1 cellular context compared by ENCODE assay signal in the genomic region with DNA sequence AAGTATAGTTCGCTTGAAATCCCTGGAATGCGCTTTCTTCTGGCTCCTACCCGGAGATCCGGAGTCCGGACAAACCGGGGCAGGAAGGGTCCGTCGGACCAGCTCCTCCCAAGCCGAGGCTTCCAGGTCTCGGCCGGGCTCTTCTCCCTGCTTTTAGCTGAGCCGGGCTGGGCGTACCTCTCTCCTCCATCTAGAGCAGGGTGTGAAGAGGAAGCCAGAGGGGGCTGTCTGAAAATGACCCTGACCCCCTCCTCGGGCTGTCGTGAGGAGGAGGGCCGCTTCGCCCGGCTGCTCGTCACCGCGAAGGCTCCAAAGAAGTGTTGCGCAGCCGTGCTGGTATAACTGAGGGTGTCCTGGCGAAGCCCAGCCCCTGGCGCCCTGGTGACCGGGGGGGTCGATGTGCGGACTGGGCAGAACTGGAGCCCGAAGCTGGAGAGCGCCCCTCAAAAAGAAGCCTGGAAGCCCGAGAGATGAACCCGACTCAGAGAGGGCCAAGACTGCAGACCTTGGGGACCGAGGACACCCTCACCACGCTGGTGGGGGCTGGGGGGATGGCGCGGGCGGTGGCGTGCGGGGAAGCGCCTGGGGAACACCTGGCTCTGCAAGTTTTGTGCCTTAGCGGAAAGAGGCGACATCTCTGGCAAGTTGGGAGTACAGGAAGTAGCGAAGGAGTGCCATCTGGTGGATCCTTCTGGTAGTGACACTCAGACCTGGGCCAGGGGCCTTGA.
TF ChIP-seq lines count a peak whose summit lies in the region.

No MANE protein-coding gene starts in this region.

TF ChIP-seq in HepG2, 621 proteins besides CTCF, POLR2A, EP300 and RAD21 (continued from another document and continues in another):
- TF ChIP-seq, protein P1, sequence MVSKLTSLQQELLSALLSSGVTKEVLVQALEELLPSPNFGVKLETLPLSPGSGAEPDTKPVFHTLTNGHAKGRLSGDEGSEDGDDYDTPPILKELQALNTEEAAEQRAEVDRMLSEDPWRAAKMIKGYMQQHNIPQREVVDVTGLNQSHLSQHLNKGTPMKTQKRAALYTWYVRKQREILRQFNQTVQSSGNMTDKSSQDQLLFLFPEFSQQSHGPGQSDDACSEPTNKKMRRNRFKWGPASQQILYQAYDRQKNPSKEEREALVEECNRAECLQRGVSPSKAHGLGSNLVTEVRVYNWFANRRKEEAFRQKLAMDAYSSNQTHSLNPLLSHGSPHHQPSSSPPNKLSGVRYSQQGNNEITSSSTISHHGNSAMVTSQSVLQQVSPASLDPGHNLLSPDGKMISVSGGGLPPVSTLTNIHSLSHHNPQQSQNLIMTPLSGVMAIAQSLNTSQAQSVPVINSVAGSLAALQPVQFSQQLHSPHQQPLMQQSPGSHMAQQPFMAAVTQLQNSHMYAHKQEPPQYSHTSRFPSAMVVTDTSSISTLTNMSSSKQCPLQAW (CRISPR knock-in tag; IDR thresholded peaks at IDR 0.05), result 0 out of 2 replicates have a peak, but pooled peaks have one; percentile 40
- no peak for TF ChIP-seq YEATS4 (CRISPR knock-in tag; IDR thresholded peaks at IDR 0.05; ENCODE audit: borderline replicate concordance)
- no peak for TF ChIP-seq ZNF788 (CRISPR knock-in tag; IDR thresholded peaks at IDR 0.05; ENCODE audit: borderline replicate concordance)
- TF ChIP-seq NFIB (CRISPR knock-in tag; IDR thresholded peaks at IDR 0.05; ENCODE audit: borderline replicate concordance), result no peak
- TF ChIP-seq SRSF1 (optimal IDR thresholded peaks at IDR 0.05; ENCODE audit: low read depth, low read length), result peak; percentile 83
- TF ChIP-seq, protein P2, sequence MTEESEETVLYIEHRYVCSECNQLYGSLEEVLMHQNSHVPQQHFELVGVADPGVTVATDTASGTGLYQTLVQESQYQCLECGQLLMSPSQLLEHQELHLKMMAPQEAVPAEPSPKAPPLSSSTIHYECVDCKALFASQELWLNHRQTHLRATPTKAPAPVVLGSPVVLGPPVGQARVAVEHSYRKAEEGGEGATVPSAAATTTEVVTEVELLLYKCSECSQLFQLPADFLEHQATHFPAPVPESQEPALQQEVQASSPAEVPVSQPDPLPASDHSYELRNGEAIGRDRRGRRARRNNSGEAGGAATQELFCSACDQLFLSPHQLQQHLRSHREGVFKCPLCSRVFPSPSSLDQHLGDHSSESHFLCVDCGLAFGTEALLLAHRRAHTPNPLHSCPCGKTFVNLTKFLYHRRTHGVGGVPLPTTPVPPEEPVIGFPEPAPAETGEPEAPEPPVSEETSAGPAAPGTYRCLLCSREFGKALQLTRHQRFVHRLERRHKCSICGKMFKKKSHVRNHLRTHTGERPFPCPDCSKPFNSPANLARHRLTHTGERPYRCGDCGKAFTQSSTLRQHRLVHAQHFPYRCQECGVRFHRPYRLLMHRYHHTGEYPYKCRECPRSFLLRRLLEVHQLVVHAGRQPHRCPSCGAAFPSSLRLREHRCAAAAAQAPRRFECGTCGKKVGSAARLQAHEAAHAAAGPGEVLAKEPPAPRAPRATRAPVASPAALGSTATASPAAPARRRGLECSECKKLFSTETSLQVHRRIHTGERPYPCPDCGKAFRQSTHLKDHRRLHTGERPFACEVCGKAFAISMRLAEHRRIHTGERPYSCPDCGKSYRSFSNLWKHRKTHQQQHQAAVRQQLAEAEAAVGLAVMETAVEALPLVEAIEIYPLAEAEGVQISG (CRISPR knock-in tag; IDR thresholded peaks at IDR 0.05), result no peak
- TF ChIP-seq, protein P3, sequence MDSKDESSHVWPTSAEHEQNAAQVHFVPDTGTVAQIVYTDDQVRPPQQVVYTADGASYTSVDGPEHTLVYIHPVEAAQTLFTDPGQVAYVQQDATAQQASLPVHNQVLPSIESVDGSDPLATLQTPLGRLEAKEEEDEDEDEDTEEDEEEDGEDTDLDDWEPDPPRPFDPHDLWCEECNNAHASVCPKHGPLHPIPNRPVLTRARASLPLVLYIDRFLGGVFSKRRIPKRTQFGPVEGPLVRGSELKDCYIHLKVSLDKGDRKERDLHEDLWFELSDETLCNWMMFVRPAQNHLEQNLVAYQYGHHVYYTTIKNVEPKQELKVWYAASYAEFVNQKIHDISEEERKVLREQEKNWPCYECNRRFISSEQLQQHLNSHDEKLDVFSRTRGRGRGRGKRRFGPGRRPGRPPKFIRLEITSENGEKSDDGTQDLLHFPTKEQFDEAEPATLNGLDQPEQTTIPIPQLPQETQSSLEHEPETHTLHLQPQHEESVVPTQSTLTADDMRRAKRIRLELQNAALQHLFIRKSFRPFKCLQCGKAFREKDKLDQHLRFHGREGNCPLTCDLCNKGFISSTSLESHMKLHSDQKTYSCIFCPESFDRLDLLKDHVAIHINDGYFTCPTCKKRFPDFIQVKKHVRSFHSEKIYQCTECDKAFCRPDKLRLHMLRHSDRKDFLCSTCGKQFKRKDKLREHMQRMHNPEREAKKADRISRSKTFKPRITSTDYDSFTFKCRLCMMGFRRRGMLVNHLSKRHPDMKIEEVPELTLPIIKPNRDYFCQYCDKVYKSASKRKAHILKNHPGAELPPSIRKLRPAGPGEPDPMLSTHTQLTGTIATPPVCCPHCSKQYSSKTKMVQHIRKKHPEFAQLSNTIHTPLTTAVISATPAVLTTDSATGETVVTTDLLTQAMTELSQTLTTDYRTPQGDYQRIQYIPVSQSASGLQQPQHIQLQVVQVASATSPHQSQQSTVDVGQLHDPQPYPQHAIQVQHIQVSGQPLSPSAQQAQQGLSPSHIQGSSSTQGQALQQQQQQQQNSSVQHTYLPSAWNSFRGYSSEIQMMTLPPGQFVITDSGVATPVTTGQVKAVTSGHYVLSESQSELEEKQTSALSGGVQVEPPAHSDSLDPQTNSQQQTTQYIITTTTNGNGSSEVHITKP (CRISPR knock-in tag; IDR thresholded peaks at IDR 0.05; ENCODE audit: low read depth), result no peak
- no peak for TF ChIP-seq FOXM1 (CRISPR knock-in tag; IDR thresholded peaks at IDR 0.05)
- no peak for TF ChIP-seq ZNF781 (CRISPR knock-in tag; IDR thresholded peaks at IDR 0.05; ENCODE audit: borderline replicate concordance, not compliant biosample characterization)
- TF ChIP-seq ZNF230 (CRISPR knock-in tag; IDR thresholded peaks at IDR 0.05), result no peak
- TF ChIP-seq FIP1L1 (IDR thresholded peaks at IDR 0.05; ENCODE audit: borderline replicate concordance, insufficient read depth, low read depth, low read length), result no peak
- no peak for TF ChIP-seq MAFG (CRISPR knock-in tag; IDR thresholded peaks at IDR 0.05)
- peak; percentile 84; the same call in 1 of the 2 replicates for TF ChIP-seq SSRP1 (CRISPR knock-in tag; IDR thresholded peaks at IDR 0.05)
- TF ChIP-seq, protein P4, sequence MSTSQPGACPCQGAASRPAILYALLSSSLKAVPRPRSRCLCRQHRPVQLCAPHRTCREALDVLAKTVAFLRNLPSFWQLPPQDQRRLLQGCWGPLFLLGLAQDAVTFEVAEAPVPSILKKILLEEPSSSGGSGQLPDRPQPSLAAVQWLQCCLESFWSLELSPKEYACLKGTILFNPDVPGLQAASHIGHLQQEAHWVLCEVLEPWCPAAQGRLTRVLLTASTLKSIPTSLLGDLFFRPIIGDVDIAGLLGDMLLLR (CRISPR knock-in tag; IDR thresholded peaks at IDR 0.05), result no peak
- TF ChIP-seq, protein P5, sequence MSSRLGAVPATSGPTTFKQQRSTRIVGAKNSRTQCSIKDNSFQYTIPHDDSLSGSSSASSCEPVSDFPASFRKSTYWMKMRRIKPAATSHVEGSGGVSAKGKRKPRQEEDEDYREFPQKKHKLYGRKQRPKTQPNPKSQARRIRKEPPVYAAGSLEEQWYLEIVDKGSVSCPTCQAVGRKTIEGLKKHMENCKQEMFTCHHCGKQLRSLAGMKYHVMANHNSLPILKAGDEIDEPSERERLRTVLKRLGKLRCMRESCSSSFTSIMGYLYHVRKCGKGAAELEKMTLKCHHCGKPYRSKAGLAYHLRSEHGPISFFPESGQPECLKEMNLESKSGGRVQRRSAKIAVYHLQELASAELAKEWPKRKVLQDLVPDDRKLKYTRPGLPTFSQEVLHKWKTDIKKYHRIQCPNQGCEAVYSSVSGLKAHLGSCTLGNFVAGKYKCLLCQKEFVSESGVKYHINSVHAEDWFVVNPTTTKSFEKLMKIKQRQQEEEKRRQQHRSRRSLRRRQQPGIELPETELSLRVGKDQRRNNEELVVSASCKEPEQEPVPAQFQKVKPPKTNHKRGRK (CRISPR knock-in tag; IDR thresholded peaks at IDR 0.05), result no peak
- TF ChIP-seq, protein P6, sequence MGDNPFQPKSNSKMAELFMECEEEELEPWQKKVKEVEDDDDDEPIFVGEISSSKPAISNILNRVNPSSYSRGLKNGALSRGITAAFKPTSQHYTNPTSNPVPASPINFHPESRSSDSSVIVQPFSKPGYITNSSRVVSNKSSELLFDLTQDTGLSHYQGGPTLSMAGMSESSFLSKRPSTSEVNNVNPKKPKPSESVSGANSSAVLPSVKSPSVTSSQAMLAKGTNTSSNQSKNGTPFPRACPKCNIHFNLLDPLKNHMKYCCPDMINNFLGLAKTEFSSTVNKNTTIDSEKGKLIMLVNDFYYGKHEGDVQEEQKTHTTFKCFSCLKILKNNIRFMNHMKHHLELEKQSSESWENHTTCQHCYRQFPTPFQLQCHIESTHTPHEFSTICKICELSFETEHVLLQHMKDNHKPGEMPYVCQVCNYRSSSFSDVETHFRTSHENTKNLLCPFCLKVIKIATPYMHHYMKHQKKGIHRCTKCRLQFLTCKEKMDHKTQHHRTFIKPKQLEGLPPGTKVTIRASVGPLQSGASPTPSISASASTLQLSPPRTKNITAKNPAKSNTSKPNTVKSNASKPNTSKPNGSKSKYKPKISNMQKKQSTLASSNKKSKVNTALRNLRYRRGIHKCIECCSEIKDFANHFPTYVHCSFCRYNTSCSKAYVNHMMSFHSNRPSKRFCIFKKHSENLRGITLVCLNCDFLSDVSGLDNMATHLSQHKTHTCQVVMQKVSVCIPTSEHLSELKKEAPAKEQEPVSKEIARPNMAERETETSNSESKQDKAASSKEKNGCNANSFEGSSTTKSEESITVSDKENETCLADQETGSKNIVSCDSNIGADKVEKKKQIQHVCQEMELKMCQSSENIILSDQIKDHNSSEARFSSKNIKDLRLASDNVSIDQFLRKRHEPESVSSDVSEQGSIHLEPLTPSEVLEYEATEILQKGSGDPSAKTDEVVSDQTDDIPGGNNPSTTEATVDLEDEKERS (CRISPR knock-in tag; IDR thresholded peaks at IDR 0.05), result no peak
- TF ChIP-seq, protein P7, sequence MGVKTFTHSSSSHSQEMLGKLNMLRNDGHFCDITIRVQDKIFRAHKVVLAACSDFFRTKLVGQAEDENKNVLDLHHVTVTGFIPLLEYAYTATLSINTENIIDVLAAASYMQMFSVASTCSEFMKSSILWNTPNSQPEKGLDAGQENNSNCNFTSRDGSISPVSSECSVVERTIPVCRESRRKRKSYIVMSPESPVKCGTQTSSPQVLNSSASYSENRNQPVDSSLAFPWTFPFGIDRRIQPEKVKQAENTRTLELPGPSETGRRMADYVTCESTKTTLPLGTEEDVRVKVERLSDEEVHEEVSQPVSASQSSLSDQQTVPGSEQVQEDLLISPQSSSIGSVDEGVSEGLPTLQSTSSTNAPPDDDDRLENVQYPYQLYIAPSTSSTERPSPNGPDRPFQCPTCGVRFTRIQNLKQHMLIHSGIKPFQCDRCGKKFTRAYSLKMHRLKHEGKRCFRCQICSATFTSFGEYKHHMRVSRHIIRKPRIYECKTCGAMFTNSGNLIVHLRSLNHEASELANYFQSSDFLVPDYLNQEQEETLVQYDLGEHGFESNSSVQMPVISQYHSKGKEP (CRISPR knock-in tag; IDR thresholded peaks at IDR 0.05), result no peak
- TF ChIP-seq STAG1 (CRISPR knock-in tag; IDR thresholded peaks at IDR 0.05), result peak; percentile 79
- no peak for TF ChIP-seq SPEN (CRISPR knock-in tag; IDR thresholded peaks at IDR 0.05; ENCODE audit: low read depth)
- TF ChIP-seq, protein P8, sequence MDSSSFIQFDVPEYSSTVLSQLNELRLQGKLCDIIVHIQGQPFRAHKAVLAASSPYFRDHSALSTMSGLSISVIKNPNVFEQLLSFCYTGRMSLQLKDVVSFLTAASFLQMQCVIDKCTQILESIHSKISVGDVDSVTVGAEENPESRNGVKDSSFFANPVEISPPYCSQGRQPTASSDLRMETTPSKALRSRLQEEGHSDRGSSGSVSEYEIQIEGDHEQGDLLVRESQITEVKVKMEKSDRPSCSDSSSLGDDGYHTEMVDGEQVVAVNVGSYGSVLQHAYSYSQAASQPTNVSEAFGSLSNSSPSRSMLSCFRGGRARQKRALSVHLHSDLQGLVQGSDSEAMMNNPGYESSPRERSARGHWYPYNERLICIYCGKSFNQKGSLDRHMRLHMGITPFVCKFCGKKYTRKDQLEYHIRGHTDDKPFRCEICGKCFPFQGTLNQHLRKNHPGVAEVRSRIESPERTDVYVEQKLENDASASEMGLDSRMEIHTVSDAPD (CRISPR knock-in tag; IDR thresholded peaks at IDR 0.05), result peak; percentile 76
- TF ChIP-seq ZNF510 (CRISPR knock-in tag; IDR thresholded peaks at IDR 0.05; ENCODE audit: low read depth), result no peak
- TF ChIP-seq, protein P9, sequence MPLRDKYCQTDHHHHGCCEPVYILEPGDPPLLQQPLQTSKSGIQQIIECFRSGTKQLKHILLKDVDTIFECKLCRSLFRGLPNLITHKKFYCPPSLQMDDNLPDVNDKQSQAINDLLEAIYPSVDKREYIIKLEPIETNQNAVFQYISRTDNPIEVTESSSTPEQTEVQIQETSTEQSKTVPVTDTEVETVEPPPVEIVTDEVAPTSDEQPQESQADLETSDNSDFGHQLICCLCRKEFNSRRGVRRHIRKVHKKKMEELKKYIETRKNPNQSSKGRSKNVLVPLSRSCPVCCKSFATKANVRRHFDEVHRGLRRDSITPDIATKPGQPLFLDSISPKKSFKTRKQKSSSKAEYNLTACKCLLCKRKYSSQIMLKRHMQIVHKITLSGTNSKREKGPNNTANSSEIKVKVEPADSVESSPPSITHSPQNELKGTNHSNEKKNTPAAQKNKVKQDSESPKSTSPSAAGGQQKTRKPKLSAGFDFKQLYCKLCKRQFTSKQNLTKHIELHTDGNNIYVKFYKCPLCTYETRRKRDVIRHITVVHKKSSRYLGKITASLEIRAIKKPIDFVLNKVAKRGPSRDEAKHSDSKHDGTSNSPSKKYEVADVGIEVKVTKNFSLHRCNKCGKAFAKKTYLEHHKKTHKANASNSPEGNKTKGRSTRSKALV (CRISPR knock-in tag; IDR thresholded peaks at IDR 0.05), result 0 out of 2 replicates have a peak, but pooled peaks have one; percentile 55
- TF ChIP-seq, protein P10, sequence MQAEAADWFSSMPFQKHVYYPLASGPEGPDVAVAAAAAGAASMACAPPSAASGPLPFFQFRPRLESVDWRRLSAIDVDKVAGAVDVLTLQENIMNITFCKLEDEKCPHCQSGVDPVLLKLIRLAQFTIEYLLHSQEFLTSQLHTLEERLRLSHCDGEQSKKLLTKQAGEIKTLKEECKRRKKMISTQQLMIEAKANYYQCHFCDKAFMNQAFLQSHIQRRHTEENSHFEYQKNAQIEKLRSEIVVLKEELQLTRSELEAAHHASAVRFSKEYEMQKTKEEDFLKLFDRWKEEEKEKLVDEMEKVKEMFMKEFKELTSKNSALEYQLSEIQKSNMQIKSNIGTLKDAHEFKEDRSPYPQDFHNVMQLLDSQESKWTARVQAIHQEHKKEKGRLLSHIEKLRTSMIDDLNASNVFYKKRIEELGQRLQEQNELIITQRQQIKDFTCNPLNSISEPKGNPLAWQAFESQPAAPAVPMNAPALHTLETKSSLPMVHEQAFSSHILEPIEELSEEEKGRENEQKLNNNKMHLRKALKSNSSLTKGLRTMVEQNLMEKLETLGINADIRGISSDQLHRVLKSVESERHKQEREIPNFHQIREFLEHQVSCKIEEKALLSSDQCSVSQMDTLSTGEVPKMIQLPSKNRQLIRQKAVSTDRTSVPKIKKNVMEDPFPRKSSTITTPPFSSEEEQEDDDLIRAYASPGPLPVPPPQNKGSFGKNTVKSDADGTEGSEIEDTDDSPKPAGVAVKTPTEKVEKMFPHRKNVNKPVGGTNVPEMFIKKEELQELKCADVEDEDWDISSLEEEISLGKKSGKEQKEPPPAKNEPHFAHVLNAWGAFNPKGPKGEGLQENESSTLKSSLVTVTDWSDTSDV (CRISPR knock-in tag; IDR thresholded peaks at IDR 0.05), result no peak
- TF ChIP-seq BORCS8-MEF2B (CRISPR knock-in tag; IDR thresholded peaks at IDR 0.05), result no peak
- no peak for TF ChIP-seq ZNF577 (CRISPR knock-in tag; IDR thresholded peaks at IDR 0.05; ENCODE audit: borderline replicate concordance, low read depth)
